Comparison of ENCODE assay signal across 28 cellular contexts in the genomic region with DNA sequence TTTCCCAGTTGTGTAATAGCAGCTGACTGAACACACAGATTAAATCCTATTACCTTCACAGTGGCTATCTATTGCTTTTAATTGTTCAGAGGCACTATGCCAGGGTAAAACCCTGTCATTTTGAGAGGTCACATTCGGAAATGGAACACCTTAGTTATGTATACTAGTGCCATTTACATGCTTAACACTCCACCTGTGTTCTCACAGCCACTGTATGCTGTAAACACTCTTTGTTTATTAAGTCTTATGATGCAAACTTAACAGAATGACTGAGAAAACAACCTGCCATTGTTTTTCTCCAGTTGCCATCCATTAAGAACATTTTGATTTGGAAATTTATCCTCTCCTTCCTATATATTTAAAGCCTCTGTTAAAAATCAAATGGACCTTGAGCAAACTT.
"Had no signal": no experiment of that assay in that cellular context is flagged by ENCODE, and none has a peak within 500 bp of the region (broad histone marks: within the 10 kb centered on the region; RNA-seq: fewer than 3 reads in every experiment).

No MANE protein-coding gene starts in this region.

- H3K27ac ChIP-seq: adrenal gland, ascending aorta, pancreas, psoas muscle, right atrium auricular region, WERI-Rb-1 had no signal

- H3K9me3 Mint-ChIP-seq: activated T-cell treated with anti-CD3 and anti-CD28 coated beads, Interleukin-2, amount 50 U/mL, for 24 hours; activated T-helper 17 cell treated with anti-CD3 and anti-CD28 coated beads, Interleukin-2, amount 50 U/mL, for 72 hours; memory B cell; nephron progenitor cell had no signal

- H3K27me3 ChIP-seq: adrenal gland, ascending aorta, pancreas, right atrium auricular region, tibial artery had no signal

- H3K27me3 Mint-ChIP-seq: activated naive CD8-positive, alpha-beta T cell; activated T-cell treated with anti-CD3 and anti-CD28 coated beads, Interleukin-2, amount 50 U/mL, for 24 hours; activated T-helper 17 cell treated with anti-CD3 and anti-CD28 coated beads, Interleukin-2, amount 50 U/mL, for 72 hours; memory B cell; stimulated activated naive CD8-positive, alpha-beta T cell treated with anti-CD3 and anti-CD28 coated beads, Interleukin-15, Interleukin-2, amounts not matched to agents 100 ng/mL and 50 ng/mL, for 24 hours had no signal

- H3K4me1 Mint-ChIP-seq: memory B cell had no signal

- H3K4me3 ChIP-seq: adrenal gland, ascending aorta, pancreas, psoas muscle, right atrium auricular region, tibial artery had no signal

- H3K9me3 ChIP-seq: adrenal gland, ascending aorta, pancreas, psoas muscle, right atrium auricular region, tibial artery had no signal

- H3K36me3 Mint-ChIP-seq: activated naive CD8-positive, alpha-beta T cell; memory B cell had no signal

- H3K4me3 Mint-ChIP-seq: activated naive CD8-positive, alpha-beta T cell; activated T-cell treated with anti-CD3 and anti-CD28 coated beads, Interleukin-2, amount 50 U/mL, for 24 hours; activated T-helper 17 cell treated with anti-CD3 and anti-CD28 coated beads, Interleukin-2, amount 50 U/mL, for 72 hours; memory B cell; nephron progenitor cell; stimulated activated naive CD8-positive, alpha-beta T cell treated with anti-CD3 and anti-CD28 coated beads, Interleukin-15, Interleukin-2, amounts not matched to agents 100 ng/mL and 50 ng/mL, for 24 hours; T-helper 2 cell treated with Interferon-gamma antibody and Interleukin-4, amounts not matched to agents 5 μg/mL and 100 μg/mL, for 36 hours had no signal

- FAIRE-seq: keratinocyte had no signal

- H3K27ac Mint-ChIP-seq: activated naive CD8-positive, alpha-beta T cell; activated T-cell treated with anti-CD3 and anti-CD28 coated beads, Interleukin-2, amount 50 U/mL, for 24 hours; activated T-helper 17 cell treated with anti-CD3 and anti-CD28 coated beads, Interleukin-2, amount 50 U/mL, for 72 hours; memory B cell; nephron progenitor cell; stimulated activated naive CD8-positive, alpha-beta T cell treated with anti-CD3 and anti-CD28 coated beads, Interleukin-15, Interleukin-2, amounts not matched to agents 100 ng/mL and 50 ng/mL, for 24 hours; T-helper 2 cell treated with Interferon-gamma antibody and Interleukin-4, amounts not matched to agents 5 μg/mL and 100 μg/mL, for 36 hours had no signal

- H3K36me3 ChIP-seq: adrenal gland, ascending aorta, pancreas, right atrium auricular region, tibial artery, WERI-Rb-1 had no signal

- DNase-seq: activated CD8-positive, alpha-beta memory T cell treated with anti-CD3 and anti-CD28 coated beads for 24 hours; activated CD8-positive, alpha-beta memory T cell treated with anti-CD3 and anti-CD28 coated beads, Interleukin-2, amount 50 U/mL, for 4 hours; activated naive CD4-positive, alpha-beta T cell; activated T-cell treated with anti-CD3 and anti-CD28 coated beads, Interleukin-2, amount 50 U/mL, for 24 hours; adrenal gland; central memory CD4-positive, alpha-beta T cell; dermis blood vessel endothelial cell; effector CD8-positive, alpha-beta T cell; foreskin melanocyte; glutamatergic neuron; hypothalamus; left colon; nephron progenitor cell; pancreas; psoas muscle; stimulated activated CD4-positive, alpha-beta T cell treated with anti-CD3 and anti-CD28 coated beads, Interleukin-12 subunit alpha, Interleukin-12 subunit beta, amount 100 ng/mL, for 4 hours; stimulated activated CD4-positive, alpha-beta T cell treated with anti-CD3 and anti-CD28 coated beads, Interleukin-1b, Interleukin-23, amount 100 ng/mL, for 48 hours; tibial artery; WERI-Rb-1 had no signal

- H3K4me1 ChIP-seq: adrenal gland, ascending aorta, psoas muscle had no signal

- ATAC-seq: activated T-helper 17 cell treated with anti-CD3 and anti-CD28 coated beads, Interleukin-2, amount 50 U/mL, for 72 hours; esophagus mucosa; psoas muscle had no signal
